In the genomic region with DNA sequence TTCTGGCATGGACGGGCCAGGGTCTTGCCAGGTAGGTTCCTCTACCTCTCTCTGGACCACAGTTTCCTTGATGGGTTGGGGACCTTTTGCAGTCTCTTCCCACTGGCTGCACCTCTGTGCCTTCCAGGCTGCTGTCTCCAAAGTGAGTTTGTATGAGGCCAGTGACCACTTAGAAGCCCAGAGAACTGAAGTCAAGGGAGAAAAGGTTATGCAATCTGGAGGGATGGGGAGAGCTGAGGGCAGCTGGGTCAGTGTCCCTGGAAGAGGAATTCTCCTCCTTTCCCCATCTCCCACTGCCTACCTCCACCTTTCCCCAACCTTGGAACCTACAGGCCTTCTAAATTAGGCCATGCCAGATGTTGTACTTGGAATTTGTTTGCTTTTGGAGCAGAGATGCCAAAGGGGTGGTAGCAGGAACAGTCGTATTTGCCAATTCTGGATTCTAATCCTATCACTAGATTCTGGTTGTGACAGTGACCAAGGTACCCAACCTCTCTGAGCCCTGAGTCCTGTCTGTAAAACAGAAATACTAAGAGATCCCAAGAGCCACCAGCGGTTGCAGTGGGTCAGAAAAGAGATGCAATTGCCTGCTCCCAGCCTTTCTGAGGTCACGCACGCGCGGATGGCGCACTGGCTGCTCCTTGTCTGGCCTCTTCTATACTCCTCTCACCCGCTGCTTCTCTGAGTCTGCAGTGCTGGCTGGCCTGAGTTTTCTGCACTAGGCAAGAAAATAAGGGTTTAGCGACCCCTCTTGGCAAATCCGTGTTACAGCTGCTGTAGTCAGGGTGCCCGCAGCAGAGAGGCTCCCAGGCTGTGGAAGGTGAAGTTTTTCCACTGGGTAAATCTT, we compare ENCODE assay signal across 9 cellular contexts. TPM values are rescaled to one million over a fixed set of nuclear protein-coding genes. Genes with fewer than 3 reads are reported as not detected.
DNase-seq lines count a peak whose midpoint lies in the region; ATAC-seq, FAIRE-seq and TF ChIP-seq lines count a peak whose summit lies in the region.
"Had no signal": no experiment of that assay in that cellular context is flagged by ENCODE, and none has a peak within 500 bp of the region (broad histone marks: within the 10 kb centered on the region; RNA-seq: fewer than 3 reads in every experiment).

No MANE protein-coding gene starts in this region.

- peak; percentile 86 for TF ChIP-seq CTCF in lower lobe of right lung (IDR thresholded peaks at IDR 0.05)
- TF ChIP-seq CTCF in stomach (IDR thresholded peaks at IDR 0.05): peak in 5 of 7 experiments; percentile 21 to 73 (median 64)

- intact Hi-C loops in lower lobe of right lung (cut with DNase I) (no loop called here), stomach (cut with DNase I; ENCODE audit: low total_unique reads) (loop anchor here (5.0 kb wide), 1 partner anchor 145 kb away; no protein-coding TSS in a partner anchor)

- TF ChIP-seq EP300 in stomach (IDR thresholded peaks at IDR 0.05): no peak

- WGBS in stomach, 5 donors: 15 to 21% (median 19%) methylated on average over 10 to 12 of the region's 12 CpGs

- no peaks in the 10 kb centered on the region for H3K9me3 ChIP-seq in T-helper 17 cell (ENCODE audit: control insufficient read depth, low read length, poor library complexity, severe bottlenecking)
- H3K9me3 ChIP-seq in lower lobe of right lung: peaks cover 9% of the 10 kb centered on the region
- H3K9me3 ChIP-seq in stomach: peaks cover 0 to 8% (median 0%) of the 10 kb centered on the region in 4 donors

- peaks cover 5% of the 10 kb centered on the region for H3K36me3 Mint-ChIP-seq in T-helper 17 cell (ENCODE audit: low read depth)

- no peaks in the 10 kb centered on the region for H3K4me1 Mint-ChIP-seq in T-helper 17 cell

- H3K27ac ChIP-seq in lower lobe of right lung: no peak overlapping the region
- H3K27ac ChIP-seq in stomach: peak overlapping the region in 2 of 5 donors; percentile 6 to 40

- H3K4me1 ChIP-seq in lower lobe of right lung (peaks cover 29% of the 10 kb centered on the region), stomach (peaks cover 0 to 19% (median 10%) of the 10 kb centered on the region in 4 donors)

- FAIRE-seq in endometrium (lab: Jason Lieb, UNC): peak; percentile 64

- H3K4me3 Mint-ChIP-seq in T-helper 17 cell: no peak overlapping the region

- no peak for TF ChIP-seq POLR2A in stomach (IDR thresholded peaks at IDR 0.05)

- H3K27me3 ChIP-seq in lower lobe of right lung (ENCODE audit: low read depth) (no peaks in the 10 kb centered on the region), stomach (no peaks in the 10 kb centered on the region)

- no peak overlapping the region for H3K27ac Mint-ChIP-seq in T-helper 17 cell

- H3K4me3 ChIP-seq in lower lobe of right lung (no peak overlapping the region), stomach (no peak overlapping the region)

- peak; percentile 52 to 61 for DNase-seq in NCI-H2081 (lab: John Stamatoyannopoulos, UW)
- no peak for DNase-seq in NCI-H2081 treated with DMSO at 0.1 percent for 48 hours (lab: John Stamatoyannopoulos, UW)
- peak; percentile 11 for DNase-seq in NCI-H187 treated with DMSO at 0.1 percent for 48 hours (lab: John Stamatoyannopoulos, UW)
- DNase-seq in T-helper 17 cell: no peak
- DNase-seq in lower lobe of right lung: peak; percentile 80
- peak; percentile 66 for DNase-seq in stomach

- H3K36me3 ChIP-seq in lower lobe of right lung (no peaks in the 10 kb centered on the region), stomach (no peaks in the 10 kb centered on the region)

- ATAC-seq in HG02798 (IDR thresholded peaks at IDR 0.05; ENCODE audit: poor library complexity, unreplicated experiment): peak; percentile 76
- peak; percentile 64 for ATAC-seq in T-helper 17 cell
- peak; percentile 88 to 90 for ATAC-seq in lower lobe of right lung

- H3K27me3 Mint-ChIP-seq in T-helper 17 cell: peaks cover 38% of the 10 kb centered on the region

RNA-seq across cellular contexts. Expression of gene ACCSL, which starts 10.7 kb away (rescaled TPM):
- total RNA-seq in T-helper 17 cell (under 1 TPM; 0.15 to 0.78 TPM), lower lobe of right lung (not detected), stomach (not detected)
- not detected for polyA plus RNA-seq in stomach
- polyA plus RNA-seq: adipose tissue had no signal

RNA-seq across cellular contexts. Expression of gene ACCS, which starts 29.0 kb away (rescaled TPM):
- total RNA-seq in T-helper 17 cell: 10 to 100 TPM; 22.2 to 22.6 TPM
- 31.4 TPM for total RNA-seq in lower lobe of right lung
- 10 to 100 TPM; 21.7 to 71.1 (median 34.4) TPM for total RNA-seq in stomach
- polyA plus RNA-seq in stomach: 10 to 100 TPM; 14.7 to 17.4 (median 16.3) TPM

RNA-seq across cellular contexts. Expression of gene EXT2, which starts 58.4 kb away (rescaled TPM):
- total RNA-seq in T-helper 17 cell (10 to 100 TPM; 23.6 to 28.0 TPM), lower lobe of right lung (53.7 TPM), stomach (10 to 100 TPM; 10.5 to 93.8 (median 49.1) TPM)
- 10 to 100 TPM; 11.8 to 16.0 (median 15.2) TPM for polyA plus RNA-seq in stomach

Comparison
In these comparisons a context has a peak if more than half of its experiments do, and no peak if none do; other contexts are left out.
1. DNase-seq: peak in NCI-H2081 (2 of 2), NCI-H187 treated with DMSO at 0.1 percent for 48 hours (single experiment), lower lobe of right lung (single experiment) and stomach (single experiment); none in NCI-H2081 treated with DMSO at 0.1 percent for 48 hours (single experiment) and T-helper 17 cell (0 of 3).
2. Peak in every context shown above with its lines, with median percentiles within 50 percentile points of each other: ATAC-seq.